In the genomic region with DNA sequence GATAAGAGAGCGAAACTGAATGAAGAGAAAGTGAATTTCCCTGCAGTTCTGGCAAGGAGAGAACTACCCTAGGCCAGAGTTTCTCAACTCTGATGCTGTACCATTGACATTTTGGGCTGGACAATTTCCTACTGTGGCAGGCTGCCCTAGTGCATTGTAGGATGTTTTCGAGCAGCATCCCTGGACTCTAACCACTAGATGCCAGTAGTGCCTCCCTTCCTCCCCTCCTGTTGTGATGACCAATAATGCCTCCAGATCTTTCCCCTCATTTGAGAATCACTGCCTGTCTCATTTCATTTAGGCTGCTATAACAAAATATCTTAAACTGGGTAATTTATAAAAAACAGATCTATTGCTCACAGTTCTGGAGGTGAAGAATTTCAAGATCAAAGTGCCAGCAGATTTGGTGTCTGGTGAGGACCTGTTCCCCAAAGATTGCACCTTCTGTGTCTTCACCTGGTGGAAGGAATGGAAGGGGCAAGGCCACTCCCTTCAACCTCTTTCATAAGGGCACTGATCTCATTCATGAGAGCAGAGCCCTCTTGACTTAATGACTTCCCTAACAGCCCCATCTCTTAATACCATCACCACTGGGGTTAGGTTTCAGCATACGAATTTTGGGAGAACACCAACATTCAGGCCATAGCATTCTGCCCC, we compare ENCODE assay signal across 8 cellular contexts.
A peak's percentile ranks its signal among the peaks of the same experiment; 100 is the strongest.
DNase-seq lines count a peak whose midpoint lies in the region; ATAC-seq, FAIRE-seq and TF ChIP-seq lines count a peak whose summit lies in the region.

No MANE protein-coding gene starts in this region.

- H3K4me3 ChIP-seq in Caco-2 (ENCODE audit: low read depth, low read length) (no peak overlapping the region), adipocyte (ENCODE audit: low read length) (no peak overlapping the region), adrenal gland (no peak overlapping the region)

- ATAC-seq in left lobe of liver (peak; percentile 100), GM21825 (IDR thresholded peaks at IDR 0.05; ENCODE audit: unreplicated experiment) (no peak)

- TF ChIP-seq POLR2A in erythroblast (IDR thresholded peaks at IDR 0.05; ENCODE audit: low read length) = no peak
- no peak for TF ChIP-seq POLR2A in adrenal gland (IDR thresholded peaks at IDR 0.05)

- H3K27me3 Mint-ChIP-seq in Caco-2 (ENCODE audit: insufficient read depth, unreplicated experiment) = peaks cover 7% of the 10 kb centered on the region

- peak; percentile 26 to 41 for DNase-seq in Caco-2
- peak; percentile 5 for DNase-seq in HTR-8/SVneo (ENCODE audit: insufficient read length, low spot score)
- DNase-seq in adipocyte (ENCODE audit: low read depth) = peak; percentile 5
- DNase-seq in left lobe of liver (ENCODE audit: low spot score) = peak; percentile 75
- no peak for DNase-seq in activated CD4-positive, alpha-beta T cell treated with anti-CD3 and anti-CD28 coated beads for 4 hours
- no peak for DNase-seq in erythroblast (lab: John Stamatoyannopoulos, UW)
- DNase-seq in adrenal gland = no peak

- H3K36me3 Mint-ChIP-seq in Caco-2 (ENCODE audit: insufficient read depth, unreplicated experiment) = no peaks in the 10 kb centered on the region

- FAIRE-seq in HTR-8/SVneo (lab: Jason Lieb, UNC) = peak; percentile 16

- BruUV-seq in Caco-2 (replicated peaks; lab: Mats Ljungman, UMichigan) = no TSS peak

- H3K4me1 Mint-ChIP-seq in Caco-2 (ENCODE audit: low read depth, unreplicated experiment) = no peaks in the 10 kb centered on the region

- H3K27me3 ChIP-seq in Caco-2 (replicated peaks; ENCODE audit: control insufficient read depth, insufficient read depth, low read length) (no peaks in the 10 kb centered on the region), adipocyte (replicated peaks; ENCODE audit: control insufficient read depth, insufficient read depth, low read length) (no peaks in the 10 kb centered on the region), adrenal gland (no peaks in the 10 kb centered on the region)

- H3K27ac Mint-ChIP-seq in Caco-2 (ENCODE audit: unreplicated experiment) = no peak overlapping the region

- 61 to 78% (median 71%) methylated on average over 3 of the region's 3 CpGs for WGBS in adrenal gland, 4 donors

- no peaks in the 10 kb centered on the region for H3K9me3 Mint-ChIP-seq in Caco-2 (ENCODE audit: unreplicated experiment)

- no peak overlapping the region for H3K4me3 Mint-ChIP-seq in Caco-2 (ENCODE audit: unreplicated experiment)

- no peak overlapping the region for H3K27ac ChIP-seq in adrenal gland

- TF ChIP-seq CTCF in Caco-2 (IDR thresholded peaks at IDR 0.05; ENCODE audit: insufficient read depth in 1 of 2, low read depth in 1 of 2, low read length in 1 of 2, severe bottlenecking in 1 of 2, unreplicated experiment in 1 of 2) (peak in 1 of 2 experiments; percentile 48), adrenal gland (IDR thresholded peaks at IDR 0.05) (no peak)

- CTCF ChIA-PET in Caco-2 (lab: Charles Lee) = no interaction called here

- intact Hi-C loops in Caco-2 (cut with micrococcal nuclease; ENCODE audit: unreplicated experiment) = loop anchor here (1.0 kb wide), 2 partner anchors 591 to 602 kb away; no protein-coding TSS in a partner anchor
- intact Hi-C loops in adrenal gland (cut with DNase I) = no loop called here

- POLR2A ChIA-PET in Caco-2 (lab: Charles Lee) = no interaction called here

- H3K36me3 ChIP-seq in Caco-2 (ENCODE audit: control insufficient read depth, insufficient read depth, low read length) (no peaks in the 10 kb centered on the region), adipocyte (ENCODE audit: control insufficient read depth, insufficient read depth, low read length, severe bottlenecking) (no peaks in the 10 kb centered on the region), adrenal gland (replicated peaks in 1 of 2) (no peaks in the 10 kb centered on the region)

- no peaks in the 10 kb centered on the region for H3K9me3 ChIP-seq in Caco-2
- H3K9me3 ChIP-seq in adipocyte (ENCODE audit: control insufficient read depth, low read length) = no peaks in the 10 kb centered on the region
- no peaks in the 10 kb centered on the region for H3K9me3 ChIP-seq in adrenal gland (replicated peaks in 1 of 3)

- no peaks in the 10 kb centered on the region for H3K4me1 ChIP-seq in Caco-2
- no peaks in the 10 kb centered on the region for H3K4me1 ChIP-seq in adipocyte (ENCODE audit: control insufficient read depth, insufficient read depth, low read length)
- no peaks in the 10 kb centered on the region for H3K4me1 ChIP-seq in adrenal gland (replicated peaks in 1 of 2)

- no peak overlapping the region for H3K9ac ChIP-seq in adipocyte (ENCODE audit: low read length)

Comparison
In these comparisons a context has a peak if more than half of its experiments do, and no peak if none do; other contexts are left out.
1. DNase-seq: peak in Caco-2 (2 of 2), HTR-8/SVneo (single experiment), adipocyte (single experiment) and left lobe of liver (single experiment); none in activated CD4-positive, alpha-beta T cell treated with anti-CD3 and anti-CD28 coated beads for 4 hours (0 of 2), erythroblast (0 of 2) and adrenal gland (0 of 7).